18 cellular contexts compared by ENCODE assay signal in genomic region chr13:34108396-34108795, GRCh38.
DNase-seq lines count a peak whose midpoint lies in the region; ATAC-seq and TF ChIP-seq lines count a peak whose summit lies in the region.
"Had no signal": no experiment of that assay in that cellular context is flagged by ENCODE, and none has a peak within 500 bp of the region (broad histone marks: within the 10 kb centered on the region; RNA-seq: fewer than 3 reads in every experiment).

No MANE protein-coding gene starts in this region.

- H3K4me1 ChIP-seq in esophagus squamous epithelium: no peaks in the 10 kb centered on the region

- no peak overlapping the region for H3K4me3 ChIP-seq in esophagus squamous epithelium
- H3K4me3 ChIP-seq: GM12878, MG63 had no signal

- TF ChIP-seq POLR2A in esophagus squamous epithelium (IDR thresholded peaks at IDR 0.05): no peak

- intact Hi-C loops in Calu3 (cut with micrococcal nuclease; ENCODE audit: unreplicated experiment): no loop called here
- intact Hi-C loops in esophagus squamous epithelium (cut with DNase I): no loop called here

- CTCF ChIA-PET in Calu3 (lab: Charles Lee): no interaction called here

- peaks cover 7% of the 10 kb centered on the region for H3K4me1 Mint-ChIP-seq in Calu3 (ENCODE audit: low read depth, unreplicated experiment)
- H3K4me1 Mint-ChIP-seq: B cell had no signal

- H3K27ac ChIP-seq in epithelial cell of prostate (peak overlapping the region; percentile 46), esophagus squamous epithelium (no peak overlapping the region)
- H3K27ac ChIP-seq: KMS-11 had no signal

- no TSS peak for BruUV-seq in Calu3 (replicated peaks; lab: Mats Ljungman, UMichigan)

- DNase-seq in Calu3 (no peak), NCI-H226 (peak; percentile 29), epithelial cell of prostate (ENCODE audit: low read depth, low spot score) (no peak), non-pigmented ciliary epithelial cell (ENCODE audit: low read depth) (peak; percentile 42), D341Med (ENCODE audit: low spot score) (no peak), esophagus squamous epithelium (lab: John Stamatoyannopoulos, UW) (no peak)
- DNase-seq: H7, MG63, NCI-H1048, NCI-H1436 treated with DMSO at 0.1 percent for 48 hours, NCI-H2029, NCI-H69, Right ventricle myocardium superior had no signal

- H3K4me3 Mint-ChIP-seq in Calu3 (ENCODE audit: low read depth, unreplicated experiment): no peak overlapping the region
- H3K4me3 Mint-ChIP-seq: B cell had no signal

- H3K9me3 Mint-ChIP-seq in Calu3 (ENCODE audit: low read depth, unreplicated experiment): peaks cover 3% of the 10 kb centered on the region

- H3K9me3 ChIP-seq in esophagus squamous epithelium: peaks cover 0 to 8% (median 3%) of the 10 kb centered on the region in 3 donors

- H3K27ac Mint-ChIP-seq in Calu3 (ENCODE audit: unreplicated experiment): peak overlapping the region; percentile 44
- H3K27ac Mint-ChIP-seq: B cell had no signal

- no peaks in the 10 kb centered on the region for H3K36me3 Mint-ChIP-seq in Calu3 (ENCODE audit: insufficient read depth, unreplicated experiment)

- 83 to 85% methylated on average over 2 of the region's 2 CpGs for WGBS in esophagus squamous epithelium, 2 donors

- H3K27me3 Mint-ChIP-seq in Calu3 (ENCODE audit: unreplicated experiment): no peaks in the 10 kb centered on the region
- H3K27me3 Mint-ChIP-seq: B cell had no signal

- H3K36me3 ChIP-seq in esophagus squamous epithelium: no peaks in the 10 kb centered on the region
- H3K36me3 ChIP-seq: MG63 had no signal

- ATAC-seq in GM18873 (IDR thresholded peaks at IDR 0.05; ENCODE audit: low FRiP score, unreplicated experiment): no peak
- ATAC-seq in GM21515 (IDR thresholded peaks at IDR 0.05; ENCODE audit: unreplicated experiment): no peak
- ATAC-seq: GM12878 had no signal

- no peak for TF ChIP-seq CTCF in Calu3 (IDR thresholded peaks at IDR 0.05; ENCODE audit: unreplicated experiment)
- no peak for TF ChIP-seq CTCF in esophagus squamous epithelium (IDR thresholded peaks at IDR 0.05)

- no peaks in the 10 kb centered on the region for H3K27me3 ChIP-seq in esophagus squamous epithelium
- H3K27me3 ChIP-seq: MG63 had no signal

Comparison
In these comparisons a context has a peak if more than half of its experiments do, and no peak if none do; other contexts are left out.
1. DNase-seq: peak in NCI-H226 (single experiment) and non-pigmented ciliary epithelial cell (single experiment); none in Calu3 (single experiment), epithelial cell of prostate (single experiment), D341Med (single experiment) and esophagus squamous epithelium (single experiment).